Comparison of ENCODE assay signal across 8 cellular contexts in genomic region chr15:22148109-22148508, GRCh38.
A peak's percentile ranks its signal among the peaks of the same experiment; 100 is the strongest.
DNase-seq lines count a peak whose midpoint lies in the region; ATAC-seq, FAIRE-seq and TF ChIP-seq lines count a peak whose summit lies in the region.
"Not testable (repeated sequence)": the region's sequence is repeated elsewhere in the genome, so short reads cannot be mapped to it uniquely, and the experiment has no call there.

No MANE protein-coding gene starts in this region.

- WGBS in K562 (ENCODE audit: insufficient coverage, low coverage, missing lambda C conversion rate): no CpG with 5 or more reads among the region's 7 CpGs

- H3K9ac ChIP-seq in K562 (ENCODE audit: insufficient read depth in 1 of 2, low read depth in 2 of 2, low read length in 2 of 2): not testable (repeated sequence)

- not testable (repeated sequence) for H3K4me1 Mint-ChIP-seq in stimulated activated naive CD8-positive, alpha-beta T cell treated with anti-CD3 and anti-CD28 coated beads, Interleukin-15, amount 100 ng/mL, for 72 hours

- not testable (repeated sequence) for H4K20me1 ChIP-seq in K562 (replicated peaks; ENCODE audit: control insufficient read depth, insufficient read depth, low read length)

- not testable (repeated sequence) for H3K9me3 ChIP-seq in RWPE2 (ENCODE audit: severe bottlenecking); K562 (replicated peaks; ENCODE audit: control insufficient read depth, insufficient read depth, low read depth, low read length)

- not testable (repeated sequence) for BruUV-seq in K562 (replicated peaks; lab: Mats Ljungman, UMichigan)

- H3K4me2 ChIP-seq in K562 (ENCODE audit: insufficient read depth, low read length): not testable (repeated sequence)

- intact Hi-C loops in K562 (cut with micrococcal nuclease): not testable (repeated sequence)

- TF ChIP-seq CTCF in RWPE2 (IDR thresholded peaks at IDR 0.05; ENCODE audit: poor library complexity, severe bottlenecking); K562 (IDR thresholded peaks at IDR 0.05 in 2 of 3, conservative IDR thresholded peaks at IDR 0.05 in 1 of 3; ENCODE audit: insufficient read depth in 2 of 3, low read depth in 1 of 3, low read length in 3 of 3): not testable (repeated sequence)

- not testable (repeated sequence) for H3K36me3 ChIP-seq in RWPE2 (ENCODE audit: low read depth); K562 (ENCODE audit: control insufficient read depth, insufficient read depth, low read length)

- not testable (repeated sequence) for H3K9me1 ChIP-seq in K562 (ENCODE audit: control insufficient read depth, insufficient read depth, low read length)

- not testable (repeated sequence) for H3K27ac Mint-ChIP-seq in stimulated activated naive CD8-positive, alpha-beta T cell treated with anti-CD3 and anti-CD28 coated beads, Interleukin-15, amount 100 ng/mL, for 72 hours

- POLR2A ChIA-PET in K562 (lab: Yijun Ruan, JAX): not testable (repeated sequence)

- not testable (repeated sequence) for TF ChIP-seq POLR2A in K562 (conservative IDR thresholded peaks at IDR 0.05)

- not testable (repeated sequence) for H3K27me3 Mint-ChIP-seq in stimulated activated naive CD8-positive, alpha-beta T cell treated with anti-CD3 and anti-CD28 coated beads, Interleukin-15, amount 100 ng/mL, for 72 hours

- ATAC-seq in GM18858 (IDR thresholded peaks at IDR 0.05; ENCODE audit: unreplicated experiment): peak; percentile 94
- peak; percentile 93 for ATAC-seq in GM19438 (IDR thresholded peaks at IDR 0.05; ENCODE audit: low read depth, unreplicated experiment)
- peak; percentile 96 for ATAC-seq in GM21717 (IDR thresholded peaks at IDR 0.05; ENCODE audit: unreplicated experiment)
- ATAC-seq in HG02885 (IDR thresholded peaks at IDR 0.05; ENCODE audit: poor library complexity, unreplicated experiment): peak; percentile 99
- peak; percentile 97 for ATAC-seq in HG03159 (IDR thresholded peaks at IDR 0.05; ENCODE audit: unreplicated experiment)
- ATAC-seq in RWPE2 (ENCODE audit: low read depth): peak; percentile 64
- peak; percentile 91 for ATAC-seq in K562
- peak; percentile 92 for ATAC-seq in stimulated activated naive CD8-positive, alpha-beta T cell treated with anti-CD3 and anti-CD28 coated beads, Interleukin-15, amount 100 ng/mL, for 72 hours

- not testable (repeated sequence) for H2AFZ ChIP-seq in K562 (ENCODE audit: low read depth, low read length)

- in situ Hi-C loops in K562 (cut with MboI): not testable (repeated sequence)

- H3K27me3 ChIP-seq in RWPE2 (ENCODE audit: insufficient read depth, poor library complexity, severe bottlenecking); K562 (ENCODE audit: control insufficient read depth in 2 of 2, insufficient read depth in 2 of 2, low read length in 2 of 2): not testable (repeated sequence)

- not testable (repeated sequence) for TF ChIP-seq EP300 in K562 (IDR thresholded peaks at IDR 0.05; ENCODE audit: low read length)

- H3K79me2 ChIP-seq in K562 (ENCODE audit: control insufficient read depth, insufficient read depth, low read length): not testable (repeated sequence)

- not testable (repeated sequence) for H3K27ac ChIP-seq in RWPE2 (ENCODE audit: poor library complexity, severe bottlenecking); K562 (ENCODE audit: extremely low read depth, low read depth, low read length)

- H3K4me1 ChIP-seq in RWPE2 (ENCODE audit: insufficient read depth, poor library complexity, severe bottlenecking); K562 (replicated peaks in 1 of 2; ENCODE audit: control insufficient read depth in 2 of 2, insufficient read depth in 2 of 2, low read length in 2 of 2): not testable (repeated sequence)

- not testable (repeated sequence) for FAIRE-seq in K562 (lab: Jason Lieb, UNC)

- H3K4me3 ChIP-seq in RWPE2 (ENCODE audit: severe bottlenecking); K562: not testable (repeated sequence)

- TF ChIP-seq RAD21 in K562 (CRISPR knock-in tag; conservative IDR thresholded peaks at IDR 0.05 in 1 of 2, IDR thresholded peaks at IDR 0.05 in 1 of 2): not testable (repeated sequence)

- not testable (repeated sequence) for H3K4me3 Mint-ChIP-seq in stimulated activated naive CD8-positive, alpha-beta T cell treated with anti-CD3 and anti-CD28 coated beads, Interleukin-15, amount 100 ng/mL, for 72 hours

- not testable (repeated sequence) for H3K9me3 Mint-ChIP-seq in stimulated activated naive CD8-positive, alpha-beta T cell treated with anti-CD3 and anti-CD28 coated beads, Interleukin-15, amount 100 ng/mL, for 72 hours

- DNase-seq in RWPE2 (ENCODE audit: low spot score); K562 (ENCODE audit: extremely low read depth in 1 of 4, low spot score in 3 of 4); stimulated activated naive CD8-positive, alpha-beta T cell treated with anti-CD3 and anti-CD28 coated beads, Interleukin-15, amount 100 ng/mL, for 72 hours: not testable (repeated sequence)

- CTCF ChIA-PET in K562 (lab: Yijun Ruan, JAX; ENCODE audit: low intra/inter-chr PET ratio): not testable (repeated sequence)
